18 cellular contexts compared by ENCODE assay signal in genomic region chr2:35501076-35501475, GRCh38.
"Had no signal": no experiment of that assay in that cellular context is flagged by ENCODE, and none has a peak within 500 bp of the region (broad histone marks: within the 10 kb centered on the region; RNA-seq: fewer than 3 reads in every experiment).

No MANE protein-coding gene starts in this region.

- H3K36me3 ChIP-seq: cardiac muscle cell, spleen, uterus had no signal

- H3K4me3 ChIP-seq: cardiac muscle cell, spleen, testis, uterus had no signal

- H3K27ac ChIP-seq: cardiac muscle cell, epithelial cell of prostate, spleen, testis, uterus had no signal

- H3K9me3 ChIP-seq: testis, uterus had no signal

- DNase-seq: activated CD4-positive, alpha-beta T cell treated with anti-CD3 and anti-CD28 coated beads, Interleukin-2, amount 50 U/mL, for 4 hours; activated CD8-positive, alpha-beta memory T cell treated with anti-CD3 and anti-CD28 coated beads, Interleukin-2, amount 50 U/mL, for 48 hours; activated naive CD4-positive, alpha-beta T cell treated with anti-CD3 and anti-CD28 coated beads for 36 hours; activated naive CD8-positive, alpha-beta T cell treated with anti-CD3 and anti-CD28 coated beads, Interleukin-2, amount 10 ng/mL, durations not matched to agents 7 days and 5 days; activated T-cell treated with anti-CD3 and anti-CD28 coated beads, Interleukin-2, amount 50 U/mL, for 48 hours; amniotic stem cell; left ventricle myocardium superior; midbrain; natural killer cell; retina; spleen; stimulated activated CD4-positive, alpha-beta T cell treated with anti-CD3 and anti-CD28 coated beads, Interleukin-4, amount 100 ng/mL, for 1 hour; stimulated activated naive CD4-positive, alpha-beta T cell; T-helper 9 cell; testis; uterus had no signal

- H3K4me1 ChIP-seq: spleen, testis, uterus had no signal

- H3K27me3 ChIP-seq: cardiac muscle cell, spleen, uterus had no signal
